Comparison of ENCODE assay signal across 1 cellular context in genomic region chr5:10627185-10628115, GRCh38.
TF ChIP-seq lines count a peak whose summit lies in the region.

No MANE protein-coding gene starts in this region.

TF ChIP-seq in K562, 482 proteins besides CTCF, POLR2A, EP300 and RAD21 (continued from another document and continues in another):
- no peak for TF ChIP-seq CUX1 (CRISPR knock-in tag; IDR thresholded peaks at IDR 0.05)
- TF ChIP-seq NCOA1 (IDR thresholded peaks at IDR 0.05; ENCODE audit: low read depth): no peak
- TF ChIP-seq ARID2 (IDR thresholded peaks at IDR 0.05): peak; percentile 98
- TF ChIP-seq AFF1 (IDR thresholded peaks at IDR 0.05; ENCODE audit: low read depth in 1 of 2, partially characterized antibody in 2 of 2): peak; percentile 24 to 74
- peak; percentile 17; the same call in 1 of the 2 replicates for TF ChIP-seq KLF1 (tag; IDR thresholded peaks at IDR 0.05)
- peak; percentile 79; the same call in 1 of the 2 replicates for TF ChIP-seq TOE1 (IDR thresholded peaks at IDR 0.05; ENCODE audit: borderline replicate concordance)
- no peak for TF ChIP-seq TOE1 (CRISPR knock-in tag; IDR thresholded peaks at IDR 0.05; ENCODE audit: borderline replicate concordance, low read depth)
- TF ChIP-seq ZBTB2 (IDR thresholded peaks at IDR 0.05): peak; percentile 62; the same call in 1 of the 2 replicates
- TF ChIP-seq CBFA2T2 (conservative IDR thresholded peaks at IDR 0.05): no peak
- no peak for TF ChIP-seq CHD4 (IDR thresholded peaks at IDR 0.05; ENCODE audit: insufficient read depth, insufficient replicate concordance, low read depth, low read length, poor library complexity, severe bottlenecking)
- TF ChIP-seq CSDE1 (IDR thresholded peaks at IDR 0.05): no peak
- TF ChIP-seq ZC3H11A (IDR thresholded peaks at IDR 0.05; ENCODE audit: low read depth, low read length): no peak
- TF ChIP-seq GABPB2 (CRISPR knock-in tag; conservative IDR thresholded peaks at IDR 0.05): no peak
- peak; percentile 63; the same call in 1 of the 2 replicates for TF ChIP-seq ZBTB17 (CRISPR knock-in tag; IDR thresholded peaks at IDR 0.05)
- no peak for TF ChIP-seq HIVEP1 (CRISPR knock-in tag; IDR thresholded peaks at IDR 0.05)
- peak; percentile 69 for TF ChIP-seq BRD9 (IDR thresholded peaks at IDR 0.05; ENCODE audit: low read depth, partially characterized antibody)
- no peak for TF ChIP-seq ZNF165 (CRISPR knock-in tag; IDR thresholded peaks at IDR 0.05; ENCODE audit: borderline replicate concordance)
- peak; percentile 36; the same call in 1 of the 2 replicates for TF ChIP-seq ZKSCAN8 (CRISPR knock-in tag; IDR thresholded peaks at IDR 0.05)
- TF ChIP-seq CBX1 (IDR thresholded peaks at IDR 0.05; ENCODE audit: low read depth): no peak
- TF ChIP-seq ZNF217 (CRISPR knock-in tag; IDR thresholded peaks at IDR 0.05): no peak
- TF ChIP-seq, protein P1, sequence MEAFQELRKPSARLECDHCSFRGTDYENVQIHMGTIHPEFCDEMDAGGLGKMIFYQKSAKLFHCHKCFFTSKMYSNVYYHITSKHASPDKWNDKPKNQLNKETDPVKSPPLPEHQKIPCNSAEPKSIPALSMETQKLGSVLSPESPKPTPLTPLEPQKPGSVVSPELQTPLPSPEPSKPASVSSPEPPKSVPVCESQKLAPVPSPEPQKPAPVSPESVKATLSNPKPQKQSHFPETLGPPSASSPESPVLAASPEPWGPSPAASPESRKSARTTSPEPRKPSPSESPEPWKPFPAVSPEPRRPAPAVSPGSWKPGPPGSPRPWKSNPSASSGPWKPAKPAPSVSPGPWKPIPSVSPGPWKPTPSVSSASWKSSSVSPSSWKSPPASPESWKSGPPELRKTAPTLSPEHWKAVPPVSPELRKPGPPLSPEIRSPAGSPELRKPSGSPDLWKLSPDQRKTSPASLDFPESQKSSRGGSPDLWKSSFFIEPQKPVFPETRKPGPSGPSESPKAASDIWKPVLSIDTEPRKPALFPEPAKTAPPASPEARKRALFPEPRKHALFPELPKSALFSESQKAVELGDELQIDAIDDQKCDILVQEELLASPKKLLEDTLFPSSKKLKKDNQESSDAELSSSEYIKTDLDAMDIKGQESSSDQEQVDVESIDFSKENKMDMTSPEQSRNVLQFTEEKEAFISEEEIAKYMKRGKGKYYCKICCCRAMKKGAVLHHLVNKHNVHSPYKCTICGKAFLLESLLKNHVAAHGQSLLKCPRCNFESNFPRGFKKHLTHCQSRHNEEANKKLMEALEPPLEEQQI (IDR thresholded peaks at IDR 0.05): no peak
- TF ChIP-seq CXXC5 (CRISPR knock-in tag; IDR thresholded peaks at IDR 0.05): peak; percentile 61
- TF ChIP-seq ZSCAN29 (IDR thresholded peaks at IDR 0.05): no peak
- no peak for TF ChIP-seq ZFP1 (CRISPR knock-in tag; IDR thresholded peaks at IDR 0.05)
- TF ChIP-seq TGIF2 (CRISPR knock-in tag; IDR thresholded peaks at IDR 0.05): no peak
- TF ChIP-seq, protein P2, sequence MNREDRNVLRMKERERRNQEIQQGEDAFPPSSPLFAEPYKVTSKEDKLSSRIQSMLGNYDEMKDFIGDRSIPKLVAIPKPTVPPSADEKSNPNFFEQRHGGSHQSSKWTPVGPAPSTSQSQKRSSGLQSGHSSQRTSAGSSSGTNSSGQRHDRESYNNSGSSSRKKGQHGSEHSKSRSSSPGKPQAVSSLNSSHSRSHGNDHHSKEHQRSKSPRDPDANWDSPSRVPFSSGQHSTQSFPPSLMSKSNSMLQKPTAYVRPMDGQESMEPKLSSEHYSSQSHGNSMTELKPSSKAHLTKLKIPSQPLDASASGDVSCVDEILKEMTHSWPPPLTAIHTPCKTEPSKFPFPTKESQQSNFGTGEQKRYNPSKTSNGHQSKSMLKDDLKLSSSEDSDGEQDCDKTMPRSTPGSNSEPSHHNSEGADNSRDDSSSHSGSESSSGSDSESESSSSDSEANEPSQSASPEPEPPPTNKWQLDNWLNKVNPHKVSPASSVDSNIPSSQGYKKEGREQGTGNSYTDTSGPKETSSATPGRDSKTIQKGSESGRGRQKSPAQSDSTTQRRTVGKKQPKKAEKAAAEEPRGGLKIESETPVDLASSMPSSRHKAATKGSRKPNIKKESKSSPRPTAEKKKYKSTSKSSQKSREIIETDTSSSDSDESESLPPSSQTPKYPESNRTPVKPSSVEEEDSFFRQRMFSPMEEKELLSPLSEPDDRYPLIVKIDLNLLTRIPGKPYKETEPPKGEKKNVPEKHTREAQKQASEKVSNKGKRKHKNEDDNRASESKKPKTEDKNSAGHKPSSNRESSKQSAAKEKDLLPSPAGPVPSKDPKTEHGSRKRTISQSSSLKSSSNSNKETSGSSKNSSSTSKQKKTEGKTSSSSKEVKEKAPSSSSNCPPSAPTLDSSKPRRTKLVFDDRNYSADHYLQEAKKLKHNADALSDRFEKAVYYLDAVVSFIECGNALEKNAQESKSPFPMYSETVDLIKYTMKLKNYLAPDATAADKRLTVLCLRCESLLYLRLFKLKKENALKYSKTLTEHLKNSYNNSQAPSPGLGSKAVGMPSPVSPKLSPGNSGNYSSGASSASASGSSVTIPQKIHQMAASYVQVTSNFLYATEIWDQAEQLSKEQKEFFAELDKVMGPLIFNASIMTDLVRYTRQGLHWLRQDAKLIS (CRISPR knock-in tag; IDR thresholded peaks at IDR 0.05): 0 out of 2 replicates have a peak, but pooled peaks have one; percentile 13
- TF ChIP-seq CHCHD3 (CRISPR knock-in tag; IDR thresholded peaks at IDR 0.05): no peak
- TF ChIP-seq MIER1 (IDR thresholded peaks at IDR 0.05; ENCODE audit: low read depth): peak; percentile 27; the same call in 1 of the 2 replicates
- peak in 1 of 2 experiments; percentile 52; a peak in 1 of 4 replicates for TF ChIP-seq ARNT (IDR thresholded peaks at IDR 0.05)
- TF ChIP-seq MTA3 (IDR thresholded peaks at IDR 0.05; ENCODE audit: borderline replicate concordance): peak; percentile 79; the same call in 1 of the 2 replicates
- TF ChIP-seq MBD2 (IDR thresholded peaks at IDR 0.05; ENCODE audit: borderline replicate concordance, low read depth): no peak
- TF ChIP-seq HNRNPUL1 (IDR thresholded peaks at IDR 0.05; ENCODE audit: low read length): no peak
- no peak for TF ChIP-seq ATF1 (CRISPR knock-in tag; IDR thresholded peaks at IDR 0.05)
- peak; percentile 86 for TF ChIP-seq ATF1 (tag; IDR thresholded peaks at IDR 0.05)
- no peak for TF ChIP-seq RHOXF2B (CRISPR knock-in tag; conservative IDR thresholded peaks at IDR 0.05)
- peak; percentile 69; the same call in 1 of the 2 replicates for TF ChIP-seq JUND (IDR thresholded peaks at IDR 0.05; ENCODE audit: borderline replicate concordance, low read depth, low read length)
- peak; percentile 78 for TF ChIP-seq JUND (tag; IDR thresholded peaks at IDR 0.05; ENCODE audit: borderline replicate concordance, low read depth, low read length)
- peak; percentile 56; the same call in 1 of the 2 replicates for TF ChIP-seq ERF (CRISPR knock-in tag; IDR thresholded peaks at IDR 0.05)
- peak; percentile 40; the same call in 1 of the 2 replicates for TF ChIP-seq ESRRA (IDR thresholded peaks at IDR 0.05; ENCODE audit: borderline replicate concordance, low read depth)
- no peak for TF ChIP-seq YBX1 (IDR thresholded peaks at IDR 0.05)
- 0 out of 2 replicates have a peak, but pooled peaks have one; percentile 44 for TF ChIP-seq ZNF584 (CRISPR knock-in tag; IDR thresholded peaks at IDR 0.05; ENCODE audit: low read depth)
